In genomic region chr12:27922591-27923139, GRCh38 we compare ENCODE assay signal across 14 cellular contexts. TPM values are rescaled to one million over a fixed set of nuclear protein-coding genes. Genes with fewer than 3 reads are reported as not detected.
DNase-seq lines count a peak whose midpoint lies in the region; TF ChIP-seq lines count a peak whose summit lies in the region.
"Had no signal": no experiment of that assay in that cellular context is flagged by ENCODE, and none has a peak within 500 bp of the region (broad histone marks: within the 10 kb centered on the region; RNA-seq: fewer than 3 reads in every experiment).

No MANE protein-coding gene starts in this region.

- no peak overlapping the region for H4K91ac ChIP-seq in neuronal stem cell (ENCODE audit: low read depth, low read length, poor library complexity)

- H2BK120ac ChIP-seq in neuronal stem cell (ENCODE audit: low read depth, low read length) = no peak overlapping the region

- H2BK15ac ChIP-seq in neuronal stem cell (ENCODE audit: low read length) = no peak overlapping the region

- H2BK12ac ChIP-seq in neuronal stem cell (ENCODE audit: low read length) = no peak overlapping the region

- H3K9ac ChIP-seq in neuronal stem cell (ENCODE audit: low read depth, low read length, poor library complexity) = no peak overlapping the region

- H3K36me3 ChIP-seq in neuronal stem cell (replicated peaks in 1 of 2; ENCODE audit: control insufficient read depth in 2 of 2, insufficient read depth in 2 of 2, low read length in 2 of 2) = no peaks in the 10 kb centered on the region

- peak overlapping the region; percentile 43 for H3K27ac ChIP-seq in C4-2B
- no peak overlapping the region for H3K27ac ChIP-seq in neuronal stem cell (replicated peaks; ENCODE audit: low read length)
- H3K27ac ChIP-seq: SK-N-MC had no signal

- H3K4ac ChIP-seq in neuronal stem cell (ENCODE audit: low read length) = no peak overlapping the region

- no peak overlapping the region for H2AFZ ChIP-seq in neuronal stem cell (ENCODE audit: low read length)

- no peak overlapping the region for H2AK5ac ChIP-seq in neuronal stem cell (ENCODE audit: low read depth, low read length)

- H3K79me1 ChIP-seq in neuronal stem cell (ENCODE audit: low read depth, low read length) = no peaks in the 10 kb centered on the region

- no peak overlapping the region for H3K4me3 ChIP-seq in neuronal stem cell (ENCODE audit: low read length in 2 of 2)
- H3K4me3 ChIP-seq: SK-N-MC had no signal

- no CpG with 5 or more reads among the region's 1 CpG for WGBS in neuronal stem cell (ENCODE audit: extremely low coverage in 2 of 2, insufficient read length in 2 of 2, insufficient replicate concordance in 1 of 2), 2 donors

- peak overlapping the region; percentile 22 for H3K18ac ChIP-seq in neuronal stem cell (ENCODE audit: low read length)

- H3K23ac ChIP-seq in neuronal stem cell (ENCODE audit: low read depth, low read length, poor library complexity) = no peak overlapping the region

- no peak overlapping the region for H3K14ac ChIP-seq in neuronal stem cell (ENCODE audit: low read length)

- H3K4me1 ChIP-seq in neuronal stem cell (ENCODE audit: control insufficient read depth in 2 of 2, insufficient read depth in 1 of 2, low read depth in 1 of 2, low read length in 2 of 2) = no peaks in the 10 kb centered on the region

- H3K9me3 ChIP-seq in neuronal stem cell (replicated peaks in 1 of 2; ENCODE audit: control insufficient read depth in 2 of 2, insufficient read depth in 1 of 2, low read depth in 1 of 2, low read length in 2 of 2) = no peaks in the 10 kb centered on the region

- TF ChIP-seq CTCF in C4-2B (conservative IDR thresholded peaks at IDR 0.05) = no peak

- peaks cover 0 to 5% (median 0%) of the 10 kb centered on the region in 3 experiments for H3K27me3 ChIP-seq in neuronal stem cell (ENCODE audit: control insufficient read depth in 3 of 3, insufficient read depth in 3 of 3, low read depth in 1 of 3, low read length in 3 of 3)

- DNase-seq in NCI-H446 treated with DMSO at 0.1 percent for 48 hours (lab: John Stamatoyannopoulos, UW) (peak; percentile 91), dermis blood vessel endothelial cell (peak; percentile 45), neuronal stem cell (ENCODE audit: low spot score) (no peak), germinal center (ENCODE audit: low spot score) (no peak), HK-2 (ENCODE audit: unreplicated experiment) (no peak), HuH-7 (ENCODE audit: low spot score) (no peak), KG1 (lab: John Stamatoyannopoulos, UW) (no peak)
- DNase-seq: activated CD4-positive, alpha-beta T cell treated with anti-CD3 and anti-CD28 coated beads, Interleukin-2, amount 10 ng/mL, durations not matched to agents 7 days and 5 days; activated naive CD4-positive, alpha-beta T cell treated with Interleukin-2 at 50 U/mL for 16 hours; CD8-positive, alpha-beta T cell; effector memory CD8-positive, alpha-beta T cell; NCI-H2171 had no signal

- no peak overlapping the region for H4K8ac ChIP-seq in neuronal stem cell (ENCODE audit: low read depth, low read length)

- no peak overlapping the region for H2BK5ac ChIP-seq in neuronal stem cell (ENCODE audit: low read length)

- H3K4me2 ChIP-seq in neuronal stem cell (ENCODE audit: insufficient read depth, low read length, poor library complexity, severe bottlenecking) = no peak overlapping the region

RNA-seq across cellular contexts. Expression of gene PTHLH, which starts 49.9 kb away (rescaled TPM):
- not detected in 2 replicates for total RNA-seq in dermis blood vessel endothelial cell
- 0.13 TPM for polyA plus RNA-seq in neuronal stem cell (2013, experiment 1 of 2)
- 0.10 TPM for polyA plus RNA-seq in neuronal stem cell (2013, experiment 2 of 2)
- total RNA-seq: activated CD4-positive, alpha-beta T cell treated with anti-CD3 and anti-CD28 coated beads, Interleukin-2, amount 10 ng/mL, durations not matched to agents 7 days and 5 days; CD8-positive, alpha-beta T cell had no signal

Comparison
In these comparisons a context has a peak if more than half of its experiments do, and no peak if none do; other contexts are left out.
1. DNase-seq: peak in NCI-H446 treated with DMSO at 0.1 percent for 48 hours (single experiment) and dermis blood vessel endothelial cell (single experiment); none in neuronal stem cell (single experiment), germinal center (single experiment), HK-2 (single experiment), HuH-7 (single experiment) and KG1 (single experiment).